1 cellular context compared by ENCODE assay signal in genomic region chr17:80274317-80274716, GRCh38.
TF ChIP-seq lines count a peak whose summit lies in the region.

No MANE protein-coding gene starts in this region.

TF ChIP-seq in A549, 52 proteins besides CTCF, POLR2A, EP300 and RAD21:
- TF ChIP-seq ZNF302 (CRISPR knock-in tag; IDR thresholded peaks at IDR 0.05) (no peak), GATA3 (IDR thresholded peaks at IDR 0.05; ENCODE audit: borderline replicate concordance) (no peak), HES2 (IDR thresholded peaks at IDR 0.05) (no peak), HEYL (CRISPR knock-in tag; IDR thresholded peaks at IDR 0.05) (no peak), ZFP36 (IDR thresholded peaks at IDR 0.05; ENCODE audit: borderline replicate concordance, partially characterized antibody) (no peak), NR3C1 (IDR thresholded peaks at IDR 0.05) (no peak), CHD2 (IDR thresholded peaks at IDR 0.05; ENCODE audit: low read length, partially characterized antibody) (no peak), CHD4 (IDR thresholded peaks at IDR 0.05; ENCODE audit: borderline replicate concordance) (no peak), ZC3H11A (IDR thresholded peaks at IDR 0.05) (no peak), JUN (IDR thresholded peaks at IDR 0.05) (no peak), FOSB (CRISPR knock-in tag; IDR thresholded peaks at IDR 0.05) (no peak), REST (IDR thresholded peaks at IDR 0.05) (no peak), CBX2 (IDR thresholded peaks at IDR 0.05; ENCODE audit: borderline replicate concordance, low read depth) (no peak)
